ENCODE assay signal across 8 cellular contexts in the genomic region with DNA sequence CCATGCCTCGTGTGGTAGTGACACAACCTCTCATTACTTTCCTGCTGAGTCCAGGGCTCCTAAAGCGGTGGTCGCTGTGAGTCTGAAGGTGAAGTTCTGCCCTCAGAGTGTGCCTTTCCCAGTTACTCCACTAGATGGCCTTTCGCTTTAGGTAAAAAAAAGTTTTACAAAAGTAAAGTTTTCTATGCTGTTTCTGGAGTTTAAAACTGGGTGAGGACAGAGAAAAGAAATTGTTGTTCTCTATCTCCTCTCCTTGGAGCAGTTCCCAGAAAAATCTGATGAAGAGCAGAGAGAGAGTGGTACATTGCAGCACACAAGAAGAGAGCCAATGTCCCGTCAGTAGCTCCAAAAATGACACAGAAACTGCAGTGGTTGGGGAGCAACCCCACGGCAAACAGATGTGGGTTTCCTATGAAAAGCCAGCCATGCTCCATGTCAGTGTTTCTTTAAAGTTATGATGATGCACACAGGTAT.
DNase-seq lines count a peak whose midpoint lies in the region; ATAC-seq, FAIRE-seq and TF ChIP-seq lines count a peak whose summit lies in the region.

No MANE protein-coding gene starts in this region.

- H3K27me3 Mint-ChIP-seq in CD8-positive, alpha-beta T cell (ENCODE audit: low read depth), result peaks cover 15% of the 10 kb centered on the region
- no peaks in the 10 kb centered on the region for H3K27me3 Mint-ChIP-seq in astrocyte (ENCODE audit: low read depth, unreplicated experiment)

- H3K9ac ChIP-seq in astrocyte (ENCODE audit: low read length), result no peak overlapping the region

- POLR2A ChIA-PET in CD8-positive, alpha-beta T cell (lab: Charles Lee), result no interaction called here

- no peaks in the 10 kb centered on the region for H3K79me2 ChIP-seq in astrocyte (ENCODE audit: insufficient read depth, low read length)

- intact Hi-C loops in CD8-positive, alpha-beta T cell (cut with DNase I, micrococcal nuclease), result no loop called here

- no peaks in the 10 kb centered on the region for H3K27me3 ChIP-seq in CD8-positive, alpha-beta T cell (ENCODE audit: insufficient read depth, low read length)
- H3K27me3 ChIP-seq in astrocyte (ENCODE audit: insufficient read depth, low read length) (no peaks in the 10 kb centered on the region), kidney epithelial cell (ENCODE audit: control insufficient read depth, insufficient read depth, low read length) (no peaks in the 10 kb centered on the region)

- TF ChIP-seq CTCF in CD8-positive, alpha-beta T cell (IDR thresholded peaks at IDR 0.05), result peak; percentile 47
- peak; percentile 92 for TF ChIP-seq CTCF in astrocyte (IDR thresholded peaks at IDR 0.05; ENCODE audit: insufficient read depth, low read depth, low read length)
- peak; percentile 75 for TF ChIP-seq CTCF in kidney epithelial cell (IDR thresholded peaks at IDR 0.05; ENCODE audit: insufficient read depth, low read length, poor library complexity, severe bottlenecking)

- no peaks in the 10 kb centered on the region for H3K36me3 Mint-ChIP-seq in CD8-positive, alpha-beta T cell
- no peaks in the 10 kb centered on the region for H3K36me3 Mint-ChIP-seq in astrocyte (ENCODE audit: low read depth, unreplicated experiment)

- H2AFZ ChIP-seq in astrocyte (ENCODE audit: low read depth, low read length), result no peak overlapping the region

- no peak overlapping the region for H3K27ac ChIP-seq in CD8-positive, alpha-beta T cell (ENCODE audit: low read depth, low read length)
- H3K27ac ChIP-seq in astrocyte (ENCODE audit: low read depth, low read length), result no peak overlapping the region

- H3K9me3 Mint-ChIP-seq in CD8-positive, alpha-beta T cell, result no peaks in the 10 kb centered on the region
- no peaks in the 10 kb centered on the region for H3K9me3 Mint-ChIP-seq in astrocyte (ENCODE audit: unreplicated experiment)

- no peaks in the 10 kb centered on the region for H3K4me1 Mint-ChIP-seq in CD8-positive, alpha-beta T cell (ENCODE audit: low read depth)
- peaks cover 7% of the 10 kb centered on the region for H3K4me1 Mint-ChIP-seq in astrocyte (ENCODE audit: low read depth, unreplicated experiment)

- no peak overlapping the region for H3K4me3 Mint-ChIP-seq in CD8-positive, alpha-beta T cell
- no peak overlapping the region for H3K4me3 Mint-ChIP-seq in astrocyte (ENCODE audit: unreplicated experiment)

- H3K27ac Mint-ChIP-seq in CD8-positive, alpha-beta T cell, result no peak overlapping the region
- H3K27ac Mint-ChIP-seq in astrocyte (ENCODE audit: unreplicated experiment), result no peak overlapping the region

- no peak for ATAC-seq in CD8-positive, alpha-beta T cell
- ATAC-seq in HG03521 (IDR thresholded peaks at IDR 0.05; ENCODE audit: unreplicated experiment), result peak; percentile 50
- no peak for ATAC-seq in GM18868 (IDR thresholded peaks at IDR 0.05; ENCODE audit: unreplicated experiment)

- DNase-seq in CD8-positive, alpha-beta T cell, result no peak
- DNase-seq in astrocyte (ENCODE audit: low read depth) (no peak), kidney epithelial cell (ENCODE audit: low read depth) (no peak), HCEC 1CT (no peak)
- no peak for DNase-seq in activated effector memory CD4-positive, alpha-beta T cell treated with Interleukin-2 at 50 U/mL for 16 hours
- DNase-seq in activated effector memory CD4-positive, alpha-beta T cell treated with anti-CD3 and anti-CD28 coated beads, Interleukin-2, amount 50 U/mL, for 16 hours, result no peak

- CTCF ChIA-PET in CD8-positive, alpha-beta T cell (lab: Charles Lee), result interaction anchor here (0.8 to 1.4 kb wide), 3 partner anchors 34 to 45 kb away, joined by 3 to 5 read pairs (median 5); no protein-coding TSS in a partner anchor

- no peak overlapping the region for H3K4me3 ChIP-seq in CD8-positive, alpha-beta T cell (ENCODE audit: low read depth, low read length)
- no peak overlapping the region for H3K4me3 ChIP-seq in astrocyte (ENCODE audit: insufficient read depth, low read depth, low read length)
- no peak overlapping the region for H3K4me3 ChIP-seq in kidney epithelial cell (ENCODE audit: low read depth, low read length)

- no peaks in the 10 kb centered on the region for H3K9me3 ChIP-seq in CD8-positive, alpha-beta T cell (ENCODE audit: low read length)
- no peaks in the 10 kb centered on the region for H3K9me3 ChIP-seq in astrocyte (ENCODE audit: insufficient read depth, low read depth, low read length)

- no peaks in the 10 kb centered on the region for H3K36me3 ChIP-seq in CD8-positive, alpha-beta T cell (ENCODE audit: insufficient read depth, low read length)
- peaks cover 3% of the 10 kb centered on the region for H3K36me3 ChIP-seq in astrocyte (ENCODE audit: insufficient read depth, low read length)
- H3K36me3 ChIP-seq in kidney epithelial cell (ENCODE audit: control insufficient read depth, insufficient read depth, low read length), result no peaks in the 10 kb centered on the region

- FAIRE-seq in astrocyte (lab: Jason Lieb, UNC), result no peak

- no peaks in the 10 kb centered on the region for H4K20me1 ChIP-seq in astrocyte (ENCODE audit: insufficient read depth, low read length)

- H3K4me1 ChIP-seq in CD8-positive, alpha-beta T cell (ENCODE audit: insufficient read depth, low read length), result no peaks in the 10 kb centered on the region
- H3K4me1 ChIP-seq in astrocyte (ENCODE audit: insufficient read depth, low read length), result peaks cover 9% of the 10 kb centered on the region

- peak overlapping the region; percentile 4 for H3K4me2 ChIP-seq in astrocyte (ENCODE audit: low read length)
